ENCODE assay signal across 27 cellular contexts in genomic region chr6:116248577-116248976, GRCh38. TPM values are rescaled to one million over a fixed set of nuclear protein-coding genes. Genes with fewer than 3 reads are reported as not detected.
DNase-seq lines count a peak whose midpoint lies in the region; ATAC-seq, FAIRE-seq and TF ChIP-seq lines count a peak whose summit lies in the region.
"Had no signal": no experiment of that assay in that cellular context is flagged by ENCODE, and none has a peak within 500 bp of the region (broad histone marks: within the 10 kb centered on the region; RNA-seq: fewer than 3 reads in every experiment).

No MANE protein-coding gene starts in this region.

- TF ChIP-seq CTCF in K562 (IDR thresholded peaks at IDR 0.05 in 2 of 3, conservative IDR thresholded peaks at IDR 0.05 in 1 of 3; ENCODE audit: insufficient read depth in 2 of 3, low read depth in 1 of 3, low read length in 3 of 3) (no peak), neural crest cell (conservative IDR thresholded peaks at IDR 0.05) (no peak)

- H3K9me3 ChIP-seq in K562 (replicated peaks; ENCODE audit: control insufficient read depth, insufficient read depth, low read depth, low read length) (no peaks in the 10 kb centered on the region), mesenchymal stem cell (ENCODE audit: control insufficient read depth, low read length) (no peaks in the 10 kb centered on the region)
- H3K9me3 ChIP-seq: BE2C, psoas muscle had no signal

- intact Hi-C loops in K562 (cut with micrococcal nuclease): no loop called here

- H3K27ac ChIP-seq in K562 (ENCODE audit: extremely low read depth, low read depth, low read length) (no peak overlapping the region), mesenchymal stem cell (ENCODE audit: low read length, poor library complexity, severe bottlenecking) (no peak overlapping the region)
- H3K27ac ChIP-seq: psoas muscle, WERI-Rb-1 had no signal

- CTCF ChIA-PET in K562 (lab: Yijun Ruan, JAX; ENCODE audit: low intra/inter-chr PET ratio): interaction anchor here (0.6 kb wide), 1 partner anchor 1142 kb away, joined by 3 read pairs; no protein-coding TSS in a partner anchor

- H3K27me3 ChIP-seq in K562 (ENCODE audit: control insufficient read depth in 2 of 2, insufficient read depth in 2 of 2, low read length in 2 of 2) (no peaks in the 10 kb centered on the region), mesenchymal stem cell (ENCODE audit: control insufficient read depth in 1 of 2, insufficient read depth in 1 of 2, low read length in 2 of 2) (no peaks in the 10 kb centered on the region)
- H3K27me3 ChIP-seq: BE2C had no signal

- FAIRE-seq in GM18507 (lab: Jason Lieb, UNC) (peak; percentile 18), K562 (lab: Jason Lieb, UNC) (no peak)
- FAIRE-seq: bronchial epithelial cell, small intestine had no signal

- no peaks in the 10 kb centered on the region for H3K9me3 Mint-ChIP-seq in activated T-cell treated with anti-CD3 and anti-CD28 coated beads, Interleukin-2, amount 50 U/mL, for 72 hours
- H3K9me3 Mint-ChIP-seq in neural crest cell: no peaks in the 10 kb centered on the region
- H3K9me3 Mint-ChIP-seq: dendritic cell treated with granulocyte-macrophage colony-stimulating factor and Interleukin-4, amounts not matched to agents 40 ng/mL and 50 ng/mL, for 4 days; H9; IgD-negative memory B cell; natural killer cell; type B pancreatic cell had no signal

- H2BK5ac ChIP-seq in mesenchymal stem cell (ENCODE audit: low read depth, low read length, poor library complexity, severe bottlenecking): no peak overlapping the region

- no peak overlapping the region for H3K18ac ChIP-seq in mesenchymal stem cell (ENCODE audit: low read depth in 1 of 2, low read length in 2 of 2)

- no peak overlapping the region for H2BK120ac ChIP-seq in mesenchymal stem cell (ENCODE audit: low read depth, low read length)

- H2BK15ac ChIP-seq in mesenchymal stem cell (ENCODE audit: low read depth, poor library complexity, severe bottlenecking): no peak overlapping the region

- no TSS peak for BruUV-seq in K562 (replicated peaks; lab: Mats Ljungman, UMichigan)

- H3K4me1 ChIP-seq in K562 (replicated peaks in 1 of 2; ENCODE audit: control insufficient read depth in 2 of 2, insufficient read depth in 2 of 2, low read length in 2 of 2) (peaks cover 3 to 18% of the 10 kb centered on the region in 2 experiments; a peak in 4 of 5 replicates), mesenchymal stem cell (ENCODE audit: control insufficient read depth, insufficient read depth, low read depth, low read length) (peaks cover 18% of the 10 kb centered on the region)

- H3K4me1 Mint-ChIP-seq in activated T-cell treated with anti-CD3 and anti-CD28 coated beads, Interleukin-2, amount 50 U/mL, for 72 hours (ENCODE audit: low read depth): peaks cover 7% of the 10 kb centered on the region
- H3K4me1 Mint-ChIP-seq in neural crest cell: peaks cover 39% of the 10 kb centered on the region
- H3K4me1 Mint-ChIP-seq: natural killer cell had no signal

- H3K14ac ChIP-seq in mesenchymal stem cell (ENCODE audit: low read length in 2 of 2): no peak overlapping the region

- peak overlapping the region; percentile 61 for H3K27ac Mint-ChIP-seq in activated T-cell treated with anti-CD3 and anti-CD28 coated beads, Interleukin-2, amount 50 U/mL, for 72 hours
- H3K27ac Mint-ChIP-seq in neural crest cell (ENCODE audit: unreplicated experiment): no peak overlapping the region
- H3K27ac Mint-ChIP-seq: dendritic cell treated with granulocyte-macrophage colony-stimulating factor and Interleukin-4, amounts not matched to agents 40 ng/mL and 50 ng/mL, for 4 days; type B pancreatic cell had no signal

- DNase-seq in activated T-cell treated with anti-CD3 and anti-CD28 coated beads, Interleukin-2, amount 50 U/mL, for 72 hours: no peak
- DNase-seq in activated T-cell treated with anti-CD3 and anti-CD28 coated beads, Interleukin-2, amount 50 U/mL, for 1 hour: no peak
- no peak for DNase-seq in GM18507 (ENCODE audit: extremely low spot score, insufficient read length, low read depth)
- no peak for DNase-seq in K562 (ENCODE audit: extremely low read depth in 1 of 4, low spot score in 3 of 4)
- DNase-seq in neural crest cell (ENCODE audit: low read depth, low spot score): no peak
- no peak for DNase-seq in LoVo (ENCODE audit: low spot score)
- DNase-seq in mesenchymal stem cell: no peak
- DNase-seq in stimulated activated CD4-positive, alpha-beta T cell treated with anti-CD3 and anti-CD28 coated beads, Interleukin-4, amount 100 ng/mL, for 4 hours: no peak
- DNase-seq: 8988T; activated effector memory CD4-positive, alpha-beta T cell treated with anti-CD3 and anti-CD28 coated beads, Interleukin-2, amount 50 U/mL, for 16 hours; amniotic stem cell; BE2C; Calu3; H9; MM.1S; natural killer cell; NCI-H1436 treated with DMSO at 0.1 percent for 48 hours; NCI-H510A; psoas muscle; small intestine; stimulated activated CD4-positive, alpha-beta T cell treated with anti-CD3 and anti-CD28 coated beads, Interleukin-2, amount 100 ng/mL, for 48 hours; WERI-Rb-1 had no signal

- H3K4ac ChIP-seq in mesenchymal stem cell (ENCODE audit: low read depth in 1 of 2, low read length in 2 of 2): no peak overlapping the region

- H3K79me1 ChIP-seq in mesenchymal stem cell (replicated peaks; ENCODE audit: low read length, poor library complexity, severe bottlenecking): peaks cover 14% of the 10 kb centered on the region

- H2AFZ ChIP-seq in K562 (ENCODE audit: low read depth, low read length) (no peak overlapping the region), mesenchymal stem cell (ENCODE audit: low read depth, low read length) (no peak overlapping the region)

- no peak overlapping the region for H4K91ac ChIP-seq in mesenchymal stem cell (ENCODE audit: low read length)

- no peak for ATAC-seq in activated T-cell treated with anti-CD3 and anti-CD28 coated beads, Interleukin-2, amount 50 U/mL, for 72 hours (replicated peaks in 1 of 2)
- no peak for ATAC-seq in K562
- ATAC-seq: natural killer cell, Panc1, psoas muscle had no signal

- 91% methylated on average over 2 of the region's 2 CpGs for WGBS in K562 (ENCODE audit: insufficient coverage, low coverage, missing lambda C conversion rate)
- 98% methylated on average over 1 of the region's 2 CpGs for WGBS in mesenchymal stem cell

- POLR2A ChIA-PET in K562 (lab: Yijun Ruan, JAX): no interaction called here

- no peaks in the 10 kb centered on the region for H3K9me1 ChIP-seq in K562 (ENCODE audit: control insufficient read depth, insufficient read depth, low read length)

- no peak overlapping the region for H3K4me3 Mint-ChIP-seq in activated T-cell treated with anti-CD3 and anti-CD28 coated beads, Interleukin-2, amount 50 U/mL, for 72 hours
- H3K4me3 Mint-ChIP-seq in neural crest cell: peak overlapping the region; percentile 20
- H3K4me3 Mint-ChIP-seq: dendritic cell treated with granulocyte-macrophage colony-stimulating factor and Interleukin-4, amounts not matched to agents 40 ng/mL and 50 ng/mL, for 4 days; H9; natural killer cell; type B pancreatic cell had no signal

- TF ChIP-seq RAD21 in K562 (CRISPR knock-in tag; conservative IDR thresholded peaks at IDR 0.05 in 1 of 2, IDR thresholded peaks at IDR 0.05 in 1 of 2): no peak

- no peaks in the 10 kb centered on the region for H3K27me3 Mint-ChIP-seq in activated T-cell treated with anti-CD3 and anti-CD28 coated beads, Interleukin-2, amount 50 U/mL, for 72 hours (ENCODE audit: low read depth)
- no peaks in the 10 kb centered on the region for H3K27me3 Mint-ChIP-seq in neural crest cell (ENCODE audit: low read depth)
- H3K27me3 Mint-ChIP-seq: dendritic cell treated with granulocyte-macrophage colony-stimulating factor and Interleukin-4, amounts not matched to agents 40 ng/mL and 50 ng/mL, for 4 days; IgD-negative memory B cell; type B pancreatic cell had no signal

- no peak for TF ChIP-seq EP300 in K562 (IDR thresholded peaks at IDR 0.05; ENCODE audit: low read length)

- H3K4me2 ChIP-seq in K562 (ENCODE audit: insufficient read depth, low read length) (no peak overlapping the region), mesenchymal stem cell (ENCODE audit: low read length, poor library complexity, severe bottlenecking) (no peak overlapping the region)

- no peak overlapping the region for H3K9ac ChIP-seq in K562 (ENCODE audit: insufficient read depth in 1 of 2, low read depth in 2 of 2, low read length in 2 of 2)
- no peak overlapping the region for H3K9ac ChIP-seq in mesenchymal stem cell (ENCODE audit: low read length)

- H3K36me3 ChIP-seq in K562 (ENCODE audit: control insufficient read depth, insufficient read depth, low read length): peaks cover 2% of the 10 kb centered on the region; the same call in 1 of the 3 replicates
- peaks cover 0 to 9% of the 10 kb centered on the region in 2 experiments for H3K36me3 ChIP-seq in mesenchymal stem cell (ENCODE audit: control insufficient read depth in 1 of 2, insufficient read depth in 2 of 2, low read depth in 1 of 2, low read length in 2 of 2)

- peaks cover 4% of the 10 kb centered on the region; the same call in 1 of the 2 replicates for H4K20me1 ChIP-seq in K562 (replicated peaks; ENCODE audit: control insufficient read depth, insufficient read depth, low read length)

- no peak overlapping the region for H4K8ac ChIP-seq in mesenchymal stem cell (ENCODE audit: low read length)

- no peak overlapping the region for H2BK12ac ChIP-seq in mesenchymal stem cell (ENCODE audit: low read length in 2 of 2)

- H3K36me3 Mint-ChIP-seq in activated T-cell treated with anti-CD3 and anti-CD28 coated beads, Interleukin-2, amount 50 U/mL, for 72 hours (ENCODE audit: insufficient read depth in 2 of 2): peaks cover 1 to 2% of the 10 kb centered on the region in 2 donors
- H3K36me3 Mint-ChIP-seq in neural crest cell (ENCODE audit: low read depth): peaks cover 9% of the 10 kb centered on the region
- H3K36me3 Mint-ChIP-seq: natural killer cell had no signal

- peaks cover 34% of the 10 kb centered on the region for H3K79me2 ChIP-seq in K562 (ENCODE audit: control insufficient read depth, insufficient read depth, low read length)

- no peak overlapping the region for H3K23ac ChIP-seq in mesenchymal stem cell (ENCODE audit: low read length in 2 of 2)

- in situ Hi-C loops in K562 (cut with MboI): no loop called here

- no peak overlapping the region for H2AK5ac ChIP-seq in mesenchymal stem cell (ENCODE audit: low read length, severe bottlenecking)

- H3K4me3 ChIP-seq in K562 (no peak overlapping the region), mesenchymal stem cell (ENCODE audit: insufficient read depth in 1 of 2, low read depth in 1 of 2, low read length in 2 of 2) (no peak overlapping the region)
- H3K4me3 ChIP-seq: psoas muscle had no signal

- TF ChIP-seq POLR2A in K562 (conservative IDR thresholded peaks at IDR 0.05): no peak

RNA-seq across cellular contexts. Expression of gene TSPYL4, which starts 5.3 kb away (rescaled TPM):
- total RNA-seq in activated T-cell treated with anti-CD3 and anti-CD28 coated beads, Interleukin-2, amount 50 U/mL, for 72 hours: 10 to 100 TPM; 12.5 to 12.6 TPM
- 17.3 and 19.2 TPM in 2 replicates for total RNA-seq in K562 (2011; cell fraction: chromatin; rRNA removed; ENCODE audit: low replicate concordance)
- 12.0 and 12.3 TPM in 2 replicates for total RNA-seq in K562 (2011; cell fraction: nucleolus; rRNA removed)
- 16.4 and 18.7 TPM in 2 replicates for total RNA-seq in K562 (2011; cell fraction: nucleoplasm; rRNA removed)
- total RNA-seq in K562 (2014; rRNA removed) (9.1 and 9.3 TPM in 2 replicates), K562 (2014; rRNA removed; fragmentation: Illumina TruSeq; extraction: Trizol) (5.3 and 6.4 TPM in 2 replicates), K562 (2015; rRNA removed; fragmentation: Illumina TruSeq; extraction: Trizol) (6.3 and 6.5 TPM in 2 replicates), K562 (2021) (10.4 and 10.9 TPM in 2 replicates), neural crest cell (55.0 and 55.6 TPM in 2 replicates)
- polyA plus RNA-seq in K562 (2011; rRNA removed) (18.0 and 18.7 TPM in 2 replicates), K562 (2014; fragmentation: Illumina TruSeq; extraction: Trizol) (12.1 and 13.5 TPM in 2 replicates), K562 (2014; fragmentation: Nextera tagmentation; extraction: Ambion mirVana) (under 1 TPM; 0.69 to 0.81 TPM), K562 (2014; rRNA removed) (12.9 and 13.0 TPM in 2 replicates)
- 13.8 and 21.9 TPM in 2 replicates for polyA plus RNA-seq in K562 (2011; cell fraction: cytosol; rRNA removed)
- 33.6 and 39.4 TPM in 2 replicates for polyA plus RNA-seq in K562 (2011; cell fraction: nucleus; rRNA removed)
- polyA plus RNA-seq in K562 (2012): 9.2 and 11.1 TPM in 2 replicates
- 14.5 and 16.2 TPM in 2 replicates for polyA minus RNA-seq in K562 (2011; rRNA and poly(A)+ RNA removed)
- polyA minus RNA-seq in K562 (2011; cell fraction: cytosol; rRNA and poly(A)+ RNA removed): 5.5 and 5.6 TPM in 2 replicates
- polyA minus RNA-seq in K562 (2011; cell fraction: nucleus; rRNA and poly(A)+ RNA removed): 7.8 and 12.4 TPM in 2 replicates
- polyA plus RNA-seq in mesenchymal stem cell (2013, experiment 1 of 2): 10.8 TPM
- 10.7 TPM for polyA plus RNA-seq in mesenchymal stem cell (2013, experiment 2 of 2)

RNA-seq across cellular contexts. Expression of gene TSPYL1, which starts 31.2 kb away (rescaled TPM):
- total RNA-seq in activated T-cell treated with anti-CD3 and anti-CD28 coated beads, Interleukin-2, amount 50 U/mL, for 72 hours: 10 to 100 TPM; 43.2 to 55.0 TPM
- 23.0 and 28.7 TPM in 2 replicates for total RNA-seq in K562 (2011; cell fraction: chromatin; rRNA removed; ENCODE audit: low replicate concordance)
- total RNA-seq in K562 (2011; cell fraction: nucleolus; rRNA removed): 18.7 and 19.7 TPM in 2 replicates
- total RNA-seq in K562 (2011; cell fraction: nucleoplasm; rRNA removed): 25.7 and 28.0 TPM in 2 replicates
- total RNA-seq in K562 (2014; rRNA removed) (42.7 and 47.8 TPM in 2 replicates), K562 (2014; rRNA removed; fragmentation: Illumina TruSeq; extraction: Trizol) (44.8 and 47.9 TPM in 2 replicates), K562 (2015; rRNA removed; fragmentation: Illumina TruSeq; extraction: Trizol) (47.8 and 49.3 TPM in 2 replicates), K562 (2021) (52.9 and 56.8 TPM in 2 replicates), neural crest cell (57.4 and 57.7 TPM in 2 replicates)
- polyA plus RNA-seq in K562 (2011; rRNA removed) (28.2 and 28.5 TPM in 2 replicates), K562 (2014; fragmentation: Illumina TruSeq; extraction: Trizol) (33.9 and 36.6 TPM in 2 replicates), K562 (2014; fragmentation: Nextera tagmentation; extraction: Ambion mirVana) (10 to 100 TPM; 26.1 to 37.9 TPM), K562 (2014; rRNA removed) (23.1 and 26.6 TPM in 2 replicates)
- polyA plus RNA-seq in K562 (2011; cell fraction: cytosol; rRNA removed): 19.4 and 29.6 TPM in 2 replicates
- 12.0 and 15.8 TPM in 2 replicates for polyA plus RNA-seq in K562 (2011; cell fraction: nucleus; rRNA removed)
- polyA plus RNA-seq in K562 (2012): 30.5 and 39.5 TPM in 2 replicates
- 65.9 and 69.6 TPM in 2 replicates for polyA minus RNA-seq in K562 (2011; rRNA and poly(A)+ RNA removed)
- polyA minus RNA-seq in K562 (2011; cell fraction: cytosol; rRNA and poly(A)+ RNA removed): 26.6 and 31.6 TPM in 2 replicates
- polyA minus RNA-seq in K562 (2011; cell fraction: nucleus; rRNA and poly(A)+ RNA removed): 8.6 and 20.3 TPM in 2 replicates
- polyA plus RNA-seq in mesenchymal stem cell (2013, experiment 1 of 2): 49.4 TPM
- 49.2 TPM for polyA plus RNA-seq in mesenchymal stem cell (2013, experiment 2 of 2)
